29 cellular contexts compared by ENCODE assay signal in the genomic region with DNA sequence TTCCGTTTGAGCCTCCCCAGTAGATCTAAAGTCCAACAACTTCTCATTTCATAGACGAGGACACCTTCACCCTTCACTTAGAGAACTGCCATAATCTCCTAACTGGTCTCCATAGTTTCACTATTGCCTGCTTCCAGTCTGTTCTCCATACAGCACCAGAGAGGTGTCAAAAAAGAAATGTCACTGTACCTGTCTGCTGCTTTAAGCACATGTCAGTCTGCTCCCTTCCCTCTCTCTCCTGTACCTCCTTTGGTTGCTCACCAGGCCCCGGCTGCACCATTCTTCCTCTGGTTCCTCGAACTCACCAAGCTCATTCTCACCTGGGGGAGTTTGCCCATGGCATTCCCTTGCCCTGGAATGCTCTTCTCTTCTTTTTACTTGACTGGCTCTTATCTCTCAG.
"Had no signal": no experiment of that assay in that cellular context is flagged by ENCODE, and none has a peak within 500 bp of the region (broad histone marks: within the 10 kb centered on the region; RNA-seq: fewer than 3 reads in every experiment).

No MANE protein-coding gene starts in this region.

- FAIRE-seq: small intestine had no signal

- DNase-seq: natural killer cell; occipital lobe; ovary; posterior cingulate gyrus; psoas muscle; right cardiac atrium; right lobe of liver; sigmoid colon; small intestine; stimulated activated CD4-positive, alpha-beta T cell treated with anti-CD3 and anti-CD28 coated beads, Interleukin-15, amount 100 ng/mL, for 24 hours; stimulated activated CD4-positive, alpha-beta T cell treated with anti-CD3 and anti-CD28 coated beads, Interleukin-2, amount 100 ng/mL, for 24 hours; stimulated activated CD4-positive, alpha-beta T cell treated with anti-CD3 and anti-CD28 coated beads, Interleukin-2, amount 100 ng/mL, for 48 hours; stimulated activated CD4-positive, alpha-beta T cell treated with anti-CD3 and anti-CD28 coated beads, Interleukin-4, amount 100 ng/mL, for 24 hours; stimulated activated naive CD4-positive, alpha-beta T cell; stimulated activated naive CD8-positive, alpha-beta T cell treated with anti-CD3 and anti-CD28 coated beads, Interleukin-15, amount 100 ng/mL, for 72 hours; stimulated activated naive CD8-positive, alpha-beta T cell treated with anti-CD3 and anti-CD28 coated beads, Interleukin-15, Interleukin-2, amounts not matched to agents 100 U/mL and 50 U/mL, for 24 hours; substantia nigra; testis; tibial artery; transverse colon; upper lobe of right lung; uterus had no signal

- H3K27ac Mint-ChIP-seq: natural killer cell; nephron; neural progenitor cell; progenitor cell of endocrine pancreas; stimulated activated memory B cell treated with anti-CD40 and anti-IgM and Interleukin-4, amounts not matched to agents 10 μg/mL and 1 μg/mL and 100 μg/mL, for 72 hours; stimulated activated naive CD8-positive, alpha-beta T cell treated with anti-CD3 and anti-CD28 coated beads, Interleukin-15, amount 100 ng/mL, for 72 hours; type B pancreatic cell had no signal

- H3K27me3 ChIP-seq: neural progenitor cell, ovary, right lobe of liver, sigmoid colon, suprapubic skin, testis, tibial artery, transverse colon, upper lobe of right lung, uterus had no signal

- H3K4me1 Mint-ChIP-seq: natural killer cell; stimulated activated memory B cell treated with anti-CD40 and anti-IgM and Interleukin-4, amounts not matched to agents 10 μg/mL and 1 μg/mL and 100 μg/mL, for 72 hours; stimulated activated naive CD8-positive, alpha-beta T cell treated with anti-CD3 and anti-CD28 coated beads, Interleukin-15, amount 100 ng/mL, for 72 hours had no signal

- H3K9me3 Mint-ChIP-seq: natural killer cell; nephron; neural progenitor cell; stimulated activated memory B cell treated with anti-CD40 and anti-IgM and Interleukin-4, amounts not matched to agents 10 μg/mL and 1 μg/mL and 100 μg/mL, for 72 hours; stimulated activated naive CD8-positive, alpha-beta T cell treated with anti-CD3 and anti-CD28 coated beads, Interleukin-15, amount 100 ng/mL, for 72 hours; type B pancreatic cell had no signal

- H3K9me3 ChIP-seq: ovary, psoas muscle, right lobe of liver, sigmoid colon, suprapubic skin, testis, tibial artery, transverse colon, upper lobe of right lung, uterus had no signal

- H3K79me2 ChIP-seq: parathyroid adenoma had no signal

- H3K4me3 Mint-ChIP-seq: natural killer cell; nephron; neural progenitor cell; stimulated activated memory B cell treated with anti-CD40 and anti-IgM and Interleukin-4, amounts not matched to agents 10 μg/mL and 1 μg/mL and 100 μg/mL, for 72 hours; stimulated activated naive CD8-positive, alpha-beta T cell treated with anti-CD3 and anti-CD28 coated beads, Interleukin-15, amount 100 ng/mL, for 72 hours; type B pancreatic cell had no signal

- H3K27me3 Mint-ChIP-seq: progenitor cell of endocrine pancreas had no signal

- H3K4me2 ChIP-seq: neural progenitor cell had no signal

- H3K9ac ChIP-seq: neural progenitor cell, parathyroid adenoma had no signal

- H3K36me3 Mint-ChIP-seq: natural killer cell; neural progenitor cell; stimulated activated memory B cell treated with anti-CD40 and anti-IgM and Interleukin-4, amounts not matched to agents 10 μg/mL and 1 μg/mL and 100 μg/mL, for 72 hours; type B pancreatic cell had no signal

- H3K4me1 ChIP-seq: parathyroid adenoma, testis had no signal

- H3K4me3 ChIP-seq: neural progenitor cell, ovary, psoas muscle, right lobe of liver, sigmoid colon, suprapubic skin, testis, tibial artery, transverse colon, upper lobe of right lung, uterus had no signal

- H3K27ac ChIP-seq: neural progenitor cell, ovary, parathyroid adenoma, psoas muscle, right lobe of liver, suprapubic skin, testis, tibial artery, upper lobe of right lung, uterus had no signal

- H2AFZ ChIP-seq: neural progenitor cell, parathyroid adenoma had no signal

- H3K36me3 ChIP-seq: neural progenitor cell, ovary, right lobe of liver, sigmoid colon, suprapubic skin, transverse colon, upper lobe of right lung, uterus had no signal
